Comparison of ENCODE assay signal across 12 cellular contexts in genomic region chr4:107988763-107989035, GRCh38. TPM values are rescaled to one million over a fixed set of nuclear protein-coding genes. Genes with fewer than 3 reads are reported as not detected.
DNase-seq lines count a peak whose midpoint lies in the region; ATAC-seq and TF ChIP-seq lines count a peak whose summit lies in the region.
"Had no signal": no experiment of that assay in that cellular context is flagged by ENCODE, and none has a peak within 500 bp of the region (broad histone marks: within the 10 kb centered on the region; RNA-seq: fewer than 3 reads in every experiment).

No MANE protein-coding gene starts in this region.

- intact Hi-C loops in esophagus muscularis mucosa (cut with DNase I), result no loop called here

- H3K9me3 ChIP-seq in esophagus muscularis mucosa, result no peaks in the 10 kb centered on the region
- no peaks in the 10 kb centered on the region for H3K9me3 ChIP-seq in suprapubic skin
- H3K9me3 ChIP-seq: BE2C, pancreas had no signal

- TF ChIP-seq CTCF in esophagus muscularis mucosa (IDR thresholded peaks at IDR 0.05), result no peak
- TF ChIP-seq CTCF in suprapubic skin (IDR thresholded peaks at IDR 0.05), result no peak
- no peak for TF ChIP-seq CTCF in foreskin fibroblast (IDR thresholded peaks at IDR 0.05; ENCODE audit: low read depth, low read length)

- H3K27me3 Mint-ChIP-seq in activated T-cell treated with anti-CD3 and anti-CD28 coated beads, Interleukin-2, amount 50 U/mL, for 72 hours (ENCODE audit: low read depth), result no peaks in the 10 kb centered on the region
- H3K27me3 Mint-ChIP-seq in immature natural killer cell (ENCODE audit: low read depth in 3 of 3), result peaks cover 0 to 4% (median 0%) of the 10 kb centered on the region in 3 donors

- H3K9me3 Mint-ChIP-seq in activated T-cell treated with anti-CD3 and anti-CD28 coated beads, Interleukin-2, amount 50 U/mL, for 72 hours, result no peaks in the 10 kb centered on the region
- H3K9me3 Mint-ChIP-seq in immature natural killer cell, result no peaks in the 10 kb centered on the region
- H3K9me3 Mint-ChIP-seq: activated T-helper 1 cell treated with anti-CD3 and anti-CD28 coated beads, Interleukin-12 subunit alpha, Interleukin-12 subunit beta, Interleukin-2, Interleukin-4 antibody, amounts not matched to agents 30 ng/mL and 10 ng/mL and 1 ng/mL, durations not matched to agents 14 hours and 24 hours and 36 hours had no signal

- 75% methylated on average over 5 of the region's 5 CpGs for WGBS in esophagus muscularis mucosa
- 61% methylated on average over 5 of the region's 5 CpGs for WGBS in suprapubic skin

- TF ChIP-seq EP300 in esophagus muscularis mucosa (IDR thresholded peaks at IDR 0.05) (no peak), suprapubic skin (IDR thresholded peaks at IDR 0.05) (no peak)

- ATAC-seq in activated T-cell treated with anti-CD3 and anti-CD28 coated beads, Interleukin-2, amount 50 U/mL, for 72 hours (replicated peaks in 1 of 2), result no peak

- H3K4me3 Mint-ChIP-seq in activated T-cell treated with anti-CD3 and anti-CD28 coated beads, Interleukin-2, amount 50 U/mL, for 72 hours, result peak overlapping the region; percentile 10 to 70
- no peak overlapping the region for H3K4me3 Mint-ChIP-seq in immature natural killer cell

- H3K4me3 ChIP-seq in esophagus muscularis mucosa, result peak overlapping the region; percentile 78 to 99 (median 88)
- H3K4me3 ChIP-seq in suprapubic skin, result peak overlapping the region; percentile 85
- no peak overlapping the region for H3K4me3 ChIP-seq in foreskin fibroblast (ENCODE audit: low read depth in 1 of 2, low read length in 2 of 2)

- peaks cover 49% of the 10 kb centered on the region for H3K4me1 Mint-ChIP-seq in activated T-cell treated with anti-CD3 and anti-CD28 coated beads, Interleukin-2, amount 50 U/mL, for 72 hours (ENCODE audit: low read depth)
- H3K4me1 Mint-ChIP-seq in immature natural killer cell, result peaks cover 25 to 40% of the 10 kb centered on the region in 2 donors

- H3K27me3 ChIP-seq in esophagus muscularis mucosa (no peaks in the 10 kb centered on the region), suprapubic skin (no peaks in the 10 kb centered on the region)
- H3K27me3 ChIP-seq: BE2C, pancreas had no signal

- no peaks in the 10 kb centered on the region for H3K36me3 Mint-ChIP-seq in activated T-cell treated with anti-CD3 and anti-CD28 coated beads, Interleukin-2, amount 50 U/mL, for 72 hours (ENCODE audit: insufficient read depth in 2 of 2)
- H3K36me3 Mint-ChIP-seq in immature natural killer cell, result no peaks in the 10 kb centered on the region

- no peak for DNase-seq in activated T-cell treated with anti-CD3 and anti-CD28 coated beads, Interleukin-2, amount 50 U/mL, for 72 hours
- no peak for DNase-seq in activated T-cell treated with anti-CD3 and anti-CD28 coated beads, Interleukin-2, amount 50 U/mL, for 1 hour
- DNase-seq in NCI-H526 treated with DMSO at 0.1 percent for 48 hours (lab: John Stamatoyannopoulos, UW), result peak; percentile 6
- no peak for DNase-seq in esophagus muscularis mucosa (ENCODE audit: extremely low spot score)
- DNase-seq in suprapubic skin (ENCODE audit: low spot score in 2 of 2), result no peak
- DNase-seq in NCI-H446 treated with DMSO at 0.1 percent for 48 hours (lab: John Stamatoyannopoulos, UW), result no peak
- no peak for DNase-seq in foreskin fibroblast
- no peak for DNase-seq in immature natural killer cell
- DNase-seq: BE2C, NCI-H2171 treated with DMSO at 0.1 percent for 48 hours, pancreas had no signal

- H3K27ac Mint-ChIP-seq in activated T-cell treated with anti-CD3 and anti-CD28 coated beads, Interleukin-2, amount 50 U/mL, for 72 hours, result no peak overlapping the region
- H3K27ac Mint-ChIP-seq in immature natural killer cell, result peak overlapping the region in 1 of 6 donors; percentile 91

- H3K4me1 ChIP-seq in esophagus muscularis mucosa (peaks cover 3 to 58% (median 52%) of the 10 kb centered on the region in 4 donors), suprapubic skin (peaks cover 39% of the 10 kb centered on the region)
- H3K4me1 ChIP-seq: BE2C had no signal

- H3K27ac ChIP-seq in esophagus muscularis mucosa (replicated peaks in 1 of 4) (peak overlapping the region; percentile 92 to 98 (median 95)), suprapubic skin (peak overlapping the region; percentile 88)

- TF ChIP-seq POLR2A in esophagus muscularis mucosa (IDR thresholded peaks at IDR 0.05; ENCODE audit: low read depth), result no peak
- no peak for TF ChIP-seq POLR2A in suprapubic skin (IDR thresholded peaks at IDR 0.05)

- H3K36me3 ChIP-seq in esophagus muscularis mucosa (no peaks in the 10 kb centered on the region), suprapubic skin (no peaks in the 10 kb centered on the region)
- H3K36me3 ChIP-seq: BE2C, pancreas had no signal

RNA-seq across cellular contexts. Expression of gene HADH, which starts 1.0 kb away (rescaled TPM):
- 10 to 100 TPM; 35.7 to 45.7 TPM for total RNA-seq in activated T-cell treated with anti-CD3 and anti-CD28 coated beads, Interleukin-2, amount 50 U/mL, for 72 hours
- 100 to 1,000 TPM in 3 of 4 donors, 10 to 100 TPM in 1; 60.8 to 176 (median 108) TPM for total RNA-seq in esophagus muscularis mucosa
- 10 to 100 TPM; 37.0 to 51.1 (median 42.6) TPM for total RNA-seq in suprapubic skin
- polyA plus RNA-seq in immature natural killer cell, result 10 to 100 TPM; 33.0 to 42.8 (median 38.1) TPM

RNA-seq across cellular contexts. Expression of gene CYP2U1, which starts 57.4 kb away (rescaled TPM):
- 1 to 10 TPM; 2.2 to 2.8 TPM for total RNA-seq in activated T-cell treated with anti-CD3 and anti-CD28 coated beads, Interleukin-2, amount 50 U/mL, for 72 hours
- total RNA-seq in esophagus muscularis mucosa, result 10 to 100 TPM; 17.7 to 36.6 (median 22.9) TPM
- total RNA-seq in suprapubic skin, result 1 to 10 TPM; 3.3 to 8.7 (median 4.4) TPM
- polyA plus RNA-seq in immature natural killer cell, result 1 to 10 TPM; 4.0 to 4.9 (median 4.9) TPM

Comparison
In these comparisons a context has a peak if more than half of its experiments do, and no peak if none do; other contexts are left out.
1. H3K4me3 Mint-ChIP-seq: peak in activated T-cell treated with anti-CD3 and anti-CD28 coated beads, Interleukin-2, amount 50 U/mL, for 72 hours (2 of 2); none in immature natural killer cell (0 of 5).
2. H3K4me3 ChIP-seq: peak in esophagus muscularis mucosa (4 of 4) and suprapubic skin (single experiment); none in foreskin fibroblast (0 of 2).